ENCODE assay signal across 1 cellular context in genomic region chr13:97261254-97262015, GRCh38.
TF ChIP-seq lines count a peak whose summit lies in the region.

No MANE protein-coding gene starts in this region.

TF ChIP-seq in HepG2, 621 proteins besides CTCF, POLR2A, EP300 and RAD21 (continued from another document):
- peak; percentile 29; the same call in 1 of the 2 replicates for TF ChIP-seq ZNF687 (CRISPR knock-in tag; IDR thresholded peaks at IDR 0.05)
